Comparison of ENCODE assay signal across 1 cellular context in the genomic region with DNA sequence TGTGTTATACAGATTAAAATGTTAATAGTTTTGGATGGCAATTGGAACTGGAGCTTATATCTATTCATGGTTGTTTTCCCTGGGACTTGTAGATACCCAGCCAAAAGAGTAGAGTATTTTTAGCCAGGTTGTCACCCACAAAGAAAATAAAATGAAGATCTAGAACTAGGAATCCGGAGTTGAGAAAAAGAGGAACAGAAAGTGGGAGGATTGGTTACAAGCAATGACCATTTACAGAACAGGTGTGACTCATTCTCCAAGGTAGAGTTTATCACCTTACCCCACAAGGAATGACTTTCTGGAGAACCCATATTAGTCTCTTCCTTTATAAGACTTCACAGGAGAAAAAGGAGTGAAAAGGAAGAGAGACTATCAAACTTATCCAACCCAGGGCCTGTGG.
A peak's percentile ranks its signal among the peaks of the same experiment; 100 is the strongest.
TF ChIP-seq lines count a peak whose summit lies in the region.

No MANE protein-coding gene starts in this region.

TF ChIP-seq in GM12878, 131 proteins besides CTCF, POLR2A, EP300 and RAD21 (continued from another document):
- TF ChIP-seq, protein P1, sequence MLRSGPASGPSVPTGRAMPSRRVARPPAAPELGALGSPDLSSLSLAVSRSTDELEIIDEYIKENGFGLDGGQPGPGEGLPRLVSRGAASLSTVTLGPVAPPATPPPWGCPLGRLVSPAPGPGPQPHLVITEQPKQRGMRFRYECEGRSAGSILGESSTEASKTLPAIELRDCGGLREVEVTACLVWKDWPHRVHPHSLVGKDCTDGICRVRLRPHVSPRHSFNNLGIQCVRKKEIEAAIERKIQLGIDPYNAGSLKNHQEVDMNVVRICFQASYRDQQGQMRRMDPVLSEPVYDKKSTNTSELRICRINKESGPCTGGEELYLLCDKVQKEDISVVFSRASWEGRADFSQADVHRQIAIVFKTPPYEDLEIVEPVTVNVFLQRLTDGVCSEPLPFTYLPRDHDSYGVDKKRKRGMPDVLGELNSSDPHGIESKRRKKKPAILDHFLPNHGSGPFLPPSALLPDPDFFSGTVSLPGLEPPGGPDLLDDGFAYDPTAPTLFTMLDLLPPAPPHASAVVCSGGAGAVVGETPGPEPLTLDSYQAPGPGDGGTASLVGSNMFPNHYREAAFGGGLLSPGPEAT (IDR thresholded peaks at IDR 0.05; ENCODE audit: low read depth), result peak; percentile 92
- no peak for TF ChIP-seq FOS (IDR thresholded peaks at IDR 0.05; ENCODE audit: borderline replicate concordance, extremely low read depth, insufficient read length)
- no peak for TF ChIP-seq NFYA (IDR thresholded peaks at IDR 0.05; ENCODE audit: borderline replicate concordance, low read depth, low read length)
- 0 out of 2 replicates have a peak, but pooled peaks have one; percentile 32 for TF ChIP-seq BMI1 (IDR thresholded peaks at IDR 0.05; ENCODE audit: borderline replicate concordance)
- TF ChIP-seq, protein P2, sequence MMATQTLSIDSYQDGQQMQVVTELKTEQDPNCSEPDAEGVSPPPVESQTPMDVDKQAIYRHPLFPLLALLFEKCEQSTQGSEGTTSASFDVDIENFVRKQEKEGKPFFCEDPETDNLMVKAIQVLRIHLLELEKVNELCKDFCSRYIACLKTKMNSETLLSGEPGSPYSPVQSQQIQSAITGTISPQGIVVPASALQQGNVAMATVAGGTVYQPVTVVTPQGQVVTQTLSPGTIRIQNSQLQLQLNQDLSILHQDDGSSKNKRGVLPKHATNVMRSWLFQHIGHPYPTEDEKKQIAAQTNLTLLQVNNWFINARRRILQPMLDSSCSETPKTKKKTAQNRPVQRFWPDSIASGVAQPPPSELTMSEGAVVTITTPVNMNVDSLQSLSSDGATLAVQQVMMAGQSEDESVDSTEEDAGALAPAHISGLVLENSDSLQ (IDR thresholded peaks at IDR 0.05), result no peak
- TF ChIP-seq, protein P3, sequence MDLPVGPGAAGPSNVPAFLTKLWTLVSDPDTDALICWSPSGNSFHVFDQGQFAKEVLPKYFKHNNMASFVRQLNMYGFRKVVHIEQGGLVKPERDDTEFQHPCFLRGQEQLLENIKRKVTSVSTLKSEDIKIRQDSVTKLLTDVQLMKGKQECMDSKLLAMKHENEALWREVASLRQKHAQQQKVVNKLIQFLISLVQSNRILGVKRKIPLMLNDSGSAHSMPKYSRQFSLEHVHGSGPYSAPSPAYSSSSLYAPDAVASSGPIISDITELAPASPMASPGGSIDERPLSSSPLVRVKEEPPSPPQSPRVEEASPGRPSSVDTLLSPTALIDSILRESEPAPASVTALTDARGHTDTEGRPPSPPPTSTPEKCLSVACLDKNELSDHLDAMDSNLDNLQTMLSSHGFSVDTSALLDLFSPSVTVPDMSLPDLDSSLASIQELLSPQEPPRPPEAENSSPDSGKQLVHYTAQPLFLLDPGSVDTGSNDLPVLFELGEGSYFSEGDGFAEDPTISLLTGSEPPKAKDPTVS (IDR thresholded peaks at IDR 0.05; ENCODE audit: low read depth, low read length), result no peak
- TF ChIP-seq, protein P4, sequence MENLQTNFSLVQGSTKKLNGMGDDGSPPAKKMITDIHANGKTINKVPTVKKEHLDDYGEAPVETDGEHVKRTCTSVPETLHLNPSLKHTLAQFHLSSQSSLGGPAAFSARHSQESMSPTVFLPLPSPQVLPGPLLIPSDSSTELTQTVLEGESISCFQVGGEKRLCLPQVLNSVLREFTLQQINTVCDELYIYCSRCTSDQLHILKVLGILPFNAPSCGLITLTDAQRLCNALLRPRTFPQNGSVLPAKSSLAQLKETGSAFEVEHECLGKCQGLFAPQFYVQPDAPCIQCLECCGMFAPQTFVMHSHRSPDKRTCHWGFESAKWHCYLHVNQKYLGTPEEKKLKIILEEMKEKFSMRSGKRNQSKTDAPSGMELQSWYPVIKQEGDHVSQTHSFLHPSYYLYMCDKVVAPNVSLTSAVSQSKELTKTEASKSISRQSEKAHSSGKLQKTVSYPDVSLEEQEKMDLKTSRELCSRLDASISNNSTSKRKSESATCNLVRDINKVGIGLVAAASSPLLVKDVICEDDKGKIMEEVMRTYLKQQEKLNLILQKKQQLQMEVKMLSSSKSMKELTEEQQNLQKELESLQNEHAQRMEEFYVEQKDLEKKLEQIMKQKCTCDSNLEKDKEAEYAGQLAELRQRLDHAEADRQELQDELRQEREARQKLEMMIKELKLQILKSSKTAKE (IDR thresholded peaks at IDR 0.05; ENCODE audit: low read depth, poor library complexity, severe bottlenecking), result peak; percentile 43
- TF ChIP-seq GATAD2B (conservative IDR thresholded peaks at IDR 0.05; ENCODE audit: low read depth), result 0 out of 2 replicates have a peak, but pooled peaks have one; percentile 34
- peak; percentile 93 for TF ChIP-seq DPF2 (IDR thresholded peaks at IDR 0.05)
- no peak for TF ChIP-seq MTA3 (IDR thresholded peaks at IDR 0.05; ENCODE audit: borderline replicate concordance, low read length)
- TF ChIP-seq TCF12 (IDR thresholded peaks at IDR 0.05; ENCODE audit: low read depth, low read length), result peak; percentile 70
- TF ChIP-seq, protein P5, sequence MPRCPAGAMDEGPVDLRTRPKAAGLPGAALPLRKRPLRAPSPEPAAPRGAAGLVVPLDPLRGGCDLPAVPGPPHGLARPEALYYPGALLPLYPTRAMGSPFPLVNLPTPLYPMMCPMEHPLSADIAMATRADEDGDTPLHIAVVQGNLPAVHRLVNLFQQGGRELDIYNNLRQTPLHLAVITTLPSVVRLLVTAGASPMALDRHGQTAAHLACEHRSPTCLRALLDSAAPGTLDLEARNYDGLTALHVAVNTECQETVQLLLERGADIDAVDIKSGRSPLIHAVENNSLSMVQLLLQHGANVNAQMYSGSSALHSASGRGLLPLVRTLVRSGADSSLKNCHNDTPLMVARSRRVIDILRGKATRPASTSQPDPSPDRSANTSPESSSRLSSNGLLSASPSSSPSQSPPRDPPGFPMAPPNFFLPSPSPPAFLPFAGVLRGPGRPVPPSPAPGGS (IDR thresholded peaks at IDR 0.05; ENCODE audit: borderline replicate concordance, insufficient read depth, low read depth, low read length, poor library complexity, severe bottlenecking), result peak; percentile 29
- peak; percentile 31; the same call in 1 of the 2 replicates for TF ChIP-seq FOXM1 (IDR thresholded peaks at IDR 0.05; ENCODE audit: low read depth, low read length)
- no peak for TF ChIP-seq SIX5 (IDR thresholded peaks at IDR 0.05; ENCODE audit: low read depth, low read length, severe bottlenecking)
- TF ChIP-seq, protein P6, sequence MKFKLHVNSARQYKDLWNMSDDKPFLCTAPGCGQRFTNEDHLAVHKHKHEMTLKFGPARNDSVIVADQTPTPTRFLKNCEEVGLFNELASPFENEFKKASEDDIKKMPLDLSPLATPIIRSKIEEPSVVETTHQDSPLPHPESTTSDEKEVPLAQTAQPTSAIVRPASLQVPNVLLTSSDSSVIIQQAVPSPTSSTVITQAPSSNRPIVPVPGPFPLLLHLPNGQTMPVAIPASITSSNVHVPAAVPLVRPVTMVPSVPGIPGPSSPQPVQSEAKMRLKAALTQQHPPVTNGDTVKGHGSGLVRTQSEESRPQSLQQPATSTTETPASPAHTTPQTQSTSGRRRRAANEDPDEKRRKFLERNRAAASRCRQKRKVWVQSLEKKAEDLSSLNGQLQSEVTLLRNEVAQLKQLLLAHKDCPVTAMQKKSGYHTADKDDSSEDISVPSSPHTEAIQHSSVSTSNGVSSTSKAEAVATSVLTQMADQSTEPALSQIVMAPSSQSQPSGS (IDR thresholded peaks at IDR 0.05; ENCODE audit: low read length), result peak; percentile 76; the same call in 1 of the 2 replicates
- TF ChIP-seq BCL11A (IDR thresholded peaks at IDR 0.05; ENCODE audit: low read depth, low read length), result peak; percentile 79
- TF ChIP-seq BHLHE40 (IDR thresholded peaks at IDR 0.05; ENCODE audit: borderline replicate concordance in 1 of 2, low read depth in 2 of 2, low read length in 1 of 2), result peak in 1 of 2 experiments; percentile 45; a peak in 1 of 4 replicates
TF ChIP-seq in GM12878: peak in this region for 31.
